Comparison of ENCODE assay signal across 21 cellular contexts in genomic region chr7:39488467-39489393, GRCh38.
A peak's percentile ranks its signal among the peaks of the same experiment; 100 is the strongest.
DNase-seq lines count a peak whose midpoint lies in the region; ATAC-seq and TF ChIP-seq lines count a peak whose summit lies in the region.
"Had no signal": no experiment of that assay in that cellular context is flagged by ENCODE, and none has a peak within 500 bp of the region (broad histone marks: within the 10 kb centered on the region; RNA-seq: fewer than 3 reads in every experiment).

No MANE protein-coding gene starts in this region.

- no peak overlapping the region for H3K9ac ChIP-seq in trophoblast cell (ENCODE audit: low read length)
- H3K9ac ChIP-seq: BLaER1 had no signal

- no peak overlapping the region for H3K18ac ChIP-seq in trophoblast cell (ENCODE audit: low read length)

- H3K79me1 ChIP-seq in trophoblast cell (ENCODE audit: low read length), result no peaks in the 10 kb centered on the region

- H2AK5ac ChIP-seq in trophoblast cell (ENCODE audit: low read length), result no peak overlapping the region

- H3K4me1 Mint-ChIP-seq in activated naive CD4-positive, alpha-beta T cell treated with anti-CD3 and anti-CD28 coated beads, Interleukin-2, amount 10 ng/mL, durations not matched to agents 7 days and 5 days, result no peaks in the 10 kb centered on the region
- H3K4me1 Mint-ChIP-seq: CD4-positive, CD25-positive, alpha-beta regulatory T cell had no signal

- H3K14ac ChIP-seq in trophoblast cell (ENCODE audit: low read length), result no peak overlapping the region

- H4K12ac ChIP-seq in trophoblast cell (ENCODE audit: low read depth, low read length), result no peak overlapping the region

- DNase-seq in activated naive CD4-positive, alpha-beta T cell treated with anti-CD3 and anti-CD28 coated beads, Interleukin-2, amount 50 U/mL, for 72 hours (ENCODE audit: low spot score in 2 of 2), result no peak
- DNase-seq in activated naive CD4-positive, alpha-beta T cell treated with anti-CD3 and anti-CD28 coated beads, Interleukin-2, amount 10 ng/mL, durations not matched to agents 7 days and 5 days, result no peak
- DNase-seq in RPMI8226, result peak; percentile 63
- DNase-seq in trophoblast cell, result no peak
- DNase-seq in aorta, result no peak
- DNase-seq in transverse colon, result no peak
- DNase-seq: CD4-positive, CD25-positive, alpha-beta regulatory T cell; DMS53; HCEC 1CT; KBM-7; MG63; NCI-H1105 treated with DMSO at 0.1 percent for 48 hours; NCI-H146; NCI-H1930; NCI-H2107; NCI-H446 treated with DMSO at 0.1 percent for 48 hours; NCI-H526 treated with DMSO at 0.1 percent for 48 hours; SHP77 had no signal

- H3K27me3 Mint-ChIP-seq in activated naive CD4-positive, alpha-beta T cell treated with anti-CD3 and anti-CD28 coated beads, Interleukin-2, amount 10 ng/mL, durations not matched to agents 7 days and 5 days, result peaks cover 28% of the 10 kb centered on the region

- H3K4me3 ChIP-seq in trophoblast cell (ENCODE audit: low read depth, low read length), result no peak overlapping the region
- no peak overlapping the region for H3K4me3 ChIP-seq in aorta (ENCODE audit: low read length in 2 of 2)
- H3K4me3 ChIP-seq in transverse colon, result no peak overlapping the region
- H3K4me3 ChIP-seq: BLaER1, MG63 had no signal

- no CpG with 5 or more reads among the region's 7 CpGs for WGBS in trophoblast cell (ENCODE audit: extremely low coverage, insufficient coverage, insufficient read length)
- 67 to 69% methylated on average over 7 of the region's 7 CpGs for WGBS in aorta, 2 donors
- WGBS in transverse colon (ENCODE audit: low coverage in 1 of 2), 2 donors, result 55 to 57% methylated on average over 4 to 7 of the region's 7 CpGs

- TF ChIP-seq POLR2A in transverse colon (IDR thresholded peaks at IDR 0.05), result no peak

- in situ Hi-C loops in transverse colon (cut with MboI; ENCODE audit: low pct_ligation_motif_present in 1 of 4, low pct_unique_long_range_greater_than_20kb in 1 of 4, low sequenced_read_pairs in 3 of 4), result no loop called here

- CTCF ChIA-PET in activated naive CD4-positive, alpha-beta T cell treated with anti-CD3 and anti-CD28 coated beads, Interleukin-2, amount 10 ng/mL, durations not matched to agents 7 days and 5 days (lab: Charles Lee), result interaction anchor here (1.2 to 1.3 kb wide), 3 partner anchors 22 to 34 kb away, joined by 3 to 4 read pairs (median 3); no protein-coding TSS in a partner anchor

- H3K27ac ChIP-seq in trophoblast cell (ENCODE audit: low read depth, low read length) (no peak overlapping the region), aorta (ENCODE audit: low read depth in 1 of 2, low read length in 2 of 2) (no peak overlapping the region), transverse colon (no peak overlapping the region)
- H3K27ac ChIP-seq: BLaER1, RWPE1 had no signal

- no peak for TF ChIP-seq CTCF in transverse colon (IDR thresholded peaks at IDR 0.05)

- H2BK120ac ChIP-seq in trophoblast cell (ENCODE audit: insufficient read depth, low read length, poor library complexity), result no peak overlapping the region

- no peaks in the 10 kb centered on the region for H3K79me2 ChIP-seq in trophoblast cell (ENCODE audit: control insufficient read depth, insufficient read depth, low read length, poor library complexity)

- no peak overlapping the region for H2BK12ac ChIP-seq in trophoblast cell (ENCODE audit: low read length)

- no peak overlapping the region for H3K4me3 Mint-ChIP-seq in activated naive CD4-positive, alpha-beta T cell treated with anti-CD3 and anti-CD28 coated beads, Interleukin-2, amount 10 ng/mL, durations not matched to agents 7 days and 5 days
- H3K4me3 Mint-ChIP-seq: CD4-positive, CD25-positive, alpha-beta regulatory T cell had no signal

- no peak overlapping the region for H4K8ac ChIP-seq in trophoblast cell (ENCODE audit: low read depth, low read length)

- no peaks in the 10 kb centered on the region for H3K36me3 Mint-ChIP-seq in activated naive CD4-positive, alpha-beta T cell treated with anti-CD3 and anti-CD28 coated beads, Interleukin-2, amount 50 U/mL, for 72 hours
- H3K36me3 Mint-ChIP-seq in activated naive CD4-positive, alpha-beta T cell treated with anti-CD3 and anti-CD28 coated beads, Interleukin-2, amount 10 ng/mL, durations not matched to agents 7 days and 5 days, result no peaks in the 10 kb centered on the region
- H3K36me3 Mint-ChIP-seq: CD4-positive, CD25-positive, alpha-beta regulatory T cell had no signal

- TF ChIP-seq EP300 in transverse colon (IDR thresholded peaks at IDR 0.05; ENCODE audit: low read depth), result no peak

- H3K27ac Mint-ChIP-seq in activated naive CD4-positive, alpha-beta T cell treated with anti-CD3 and anti-CD28 coated beads, Interleukin-2, amount 50 U/mL, for 72 hours, result no peak overlapping the region
- no peak overlapping the region for H3K27ac Mint-ChIP-seq in activated naive CD4-positive, alpha-beta T cell treated with anti-CD3 and anti-CD28 coated beads, Interleukin-2, amount 10 ng/mL, durations not matched to agents 7 days and 5 days
- H3K27ac Mint-ChIP-seq: CD4-positive, CD25-positive, alpha-beta regulatory T cell had no signal

- H3K9me3 Mint-ChIP-seq in activated naive CD4-positive, alpha-beta T cell treated with anti-CD3 and anti-CD28 coated beads, Interleukin-2, amount 50 U/mL, for 72 hours, result no peaks in the 10 kb centered on the region
- H3K9me3 Mint-ChIP-seq in activated naive CD4-positive, alpha-beta T cell treated with anti-CD3 and anti-CD28 coated beads, Interleukin-2, amount 10 ng/mL, durations not matched to agents 7 days and 5 days, result no peaks in the 10 kb centered on the region

- intact Hi-C loops in aorta (cut with DNase I) (no loop called here), transverse colon (cut with DNase I; ENCODE audit: low total_unique reads) (no loop called here)

- no peak overlapping the region for H3K4ac ChIP-seq in trophoblast cell (ENCODE audit: low read depth, low read length)

- H3K27me3 ChIP-seq in trophoblast cell (ENCODE audit: insufficient read depth, low read length), result no peaks in the 10 kb centered on the region
- peaks cover 0 to 2% of the 10 kb centered on the region in 2 donors for H3K27me3 ChIP-seq in aorta (ENCODE audit: control insufficient read depth in 1 of 2, insufficient read depth in 2 of 2, low read length in 1 of 2)
- no peaks in the 10 kb centered on the region for H3K27me3 ChIP-seq in transverse colon
- H3K27me3 ChIP-seq: BLaER1, MG63 had no signal

- ATAC-seq in activated naive CD4-positive, alpha-beta T cell treated with anti-CD3 and anti-CD28 coated beads, Interleukin-2, amount 50 U/mL, for 72 hours, result peak; percentile 59 to 91
- peak; percentile 22 for ATAC-seq in aorta (ENCODE audit: low FRiP score)
- ATAC-seq in HG03342 (IDR thresholded peaks at IDR 0.05; ENCODE audit: unreplicated experiment), result no peak

- H3K9me3 ChIP-seq in trophoblast cell (ENCODE audit: insufficient read depth, low read depth, low read length) (peaks cover 2% of the 10 kb centered on the region), aorta (ENCODE audit: control insufficient read depth, low read length) (no peaks in the 10 kb centered on the region), transverse colon (no peaks in the 10 kb centered on the region)
- H3K9me3 ChIP-seq: BLaER1, MG63 had no signal

- no peak overlapping the region for H2AFZ ChIP-seq in trophoblast cell (ENCODE audit: insufficient read depth, low read length, poor library complexity)

- no peaks in the 10 kb centered on the region for H3K36me3 ChIP-seq in trophoblast cell (ENCODE audit: control insufficient read depth in 1 of 2, insufficient read depth in 2 of 2, low read length in 2 of 2)
- no peaks in the 10 kb centered on the region for H3K36me3 ChIP-seq in aorta (ENCODE audit: control insufficient read depth in 1 of 2, insufficient read depth in 2 of 2, low read length in 1 of 2)
- no peaks in the 10 kb centered on the region for H3K36me3 ChIP-seq in transverse colon
- H3K36me3 ChIP-seq: BLaER1, MG63 had no signal

- H3K4me2 ChIP-seq in trophoblast cell (ENCODE audit: low read length), result no peak overlapping the region
- H3K4me2 ChIP-seq: BLaER1 had no signal

- H3K23ac ChIP-seq in trophoblast cell (ENCODE audit: low read length), result peak overlapping the region; percentile 46

- no peak overlapping the region for H2BK5ac ChIP-seq in trophoblast cell (ENCODE audit: low read depth, low read length, poor library complexity)

- H3K4me1 ChIP-seq in trophoblast cell (ENCODE audit: control insufficient read depth in 1 of 2, insufficient read depth in 2 of 2, low read length in 2 of 2) (no peaks in the 10 kb centered on the region), aorta (ENCODE audit: control insufficient read depth in 1 of 2, insufficient read depth in 2 of 2, low read length in 2 of 2) (no peaks in the 10 kb centered on the region), transverse colon (no peaks in the 10 kb centered on the region)
- H3K4me1 ChIP-seq: BLaER1 had no signal

- H4K91ac ChIP-seq in trophoblast cell (ENCODE audit: low read depth, low read length), result no peak overlapping the region
